2 cellular contexts compared by ENCODE assay signal in genomic region chr13:76619631-76620030, GRCh38.
TF ChIP-seq lines count a peak whose summit lies in the region.

No MANE protein-coding gene starts in this region.

TF ChIP-seq in SK-N-SH, 30 proteins besides CTCF, POLR2A, EP300 and RAD21 (continued from another document):
- TF ChIP-seq USF2 (IDR thresholded peaks at IDR 0.05; ENCODE audit: borderline replicate concordance, low read depth, low read length) (no peak), JUND (IDR thresholded peaks at IDR 0.05) (no peak), TEAD4 (IDR thresholded peaks at IDR 0.05; ENCODE audit: borderline replicate concordance, insufficient read depth) (no peak), ELF1 (IDR thresholded peaks at IDR 0.05) (no peak), GABPA (IDR thresholded peaks at IDR 0.05; ENCODE audit: low read depth) (no peak), PBX3 (IDR thresholded peaks at IDR 0.05) (no peak)
TF ChIP-seq in SK-N-SH: peak in this region for 0.

TF ChIP-seq in SK-N-SH treated with all-trans-retinoic acid at 6 μM for 48 hours, 23 proteins besides CTCF, POLR2A, EP300 and RAD21 (continued from another document):
- no peak for TF ChIP-seq CSRNP3 (CRISPR knock-in tag; IDR thresholded peaks at IDR 0.05)
- no peak for TF ChIP-seq ZNF8 (CRISPR knock-in tag; IDR thresholded peaks at IDR 0.05)
- TF ChIP-seq TSHZ2 (CRISPR knock-in tag; IDR thresholded peaks at IDR 0.05): no peak
